Comparison of ENCODE assay signal across 34 cellular contexts in genomic region chr4:103445377-103445776, GRCh38.
"Had no signal": no experiment of that assay in that cellular context is flagged by ENCODE, and none has a peak within 500 bp of the region (broad histone marks: within the 10 kb centered on the region; RNA-seq: fewer than 3 reads in every experiment).

No MANE protein-coding gene starts in this region.

- H3K36me3 ChIP-seq: MG63 had no signal

- H3K4me3 ChIP-seq: MG63 had no signal

- DNase-seq: Karpas-422, Kasumi-1, MG63, MM.1S, MV-4-11, NCI-H1048, NCI-H1092, NCI-H1092 treated with DMSO at 0.1 percent for 48 hours, NCI-H1105, NCI-H1105 treated with DMSO at 0.1 percent for 48 hours, NCI-H1417, NCI-H1417 treated with DMSO at 0.1 percent for 48 hours, NCI-H1436, NCI-H1436 treated with DMSO at 0.1 percent for 48 hours, NCI-H146, NCI-H1694, NCI-H1694 treated with DMSO at 0.1 percent for 48 hours, NCI-H187, NCI-H187 treated with DMSO at 0.1 percent for 48 hours, NCI-H1930, NCI-H2029, NCI-H2029 treated with DMSO at 0.1 percent for 48 hours, NCI-H2081, NCI-H2081 treated with DMSO at 0.1 percent for 48 hours, NCI-H2107, NCI-H2171, NCI-H2171 treated with DMSO at 0.1 percent for 48 hours, NCI-H2227 treated with DMSO at 0.1 percent for 48 hours, NCI-H226, NCI-H345, NCI-H446, NCI-H446 treated with DMSO at 0.1 percent for 48 hours, NCI-H510A, NCI-H510A treated with DMSO at 0.1 percent for 48 hours had no signal

- H3K9me3 ChIP-seq: MG63 had no signal

- H3K27me3 ChIP-seq: MG63 had no signal
